ENCODE assay signal across 8 cellular contexts in the genomic region with DNA sequence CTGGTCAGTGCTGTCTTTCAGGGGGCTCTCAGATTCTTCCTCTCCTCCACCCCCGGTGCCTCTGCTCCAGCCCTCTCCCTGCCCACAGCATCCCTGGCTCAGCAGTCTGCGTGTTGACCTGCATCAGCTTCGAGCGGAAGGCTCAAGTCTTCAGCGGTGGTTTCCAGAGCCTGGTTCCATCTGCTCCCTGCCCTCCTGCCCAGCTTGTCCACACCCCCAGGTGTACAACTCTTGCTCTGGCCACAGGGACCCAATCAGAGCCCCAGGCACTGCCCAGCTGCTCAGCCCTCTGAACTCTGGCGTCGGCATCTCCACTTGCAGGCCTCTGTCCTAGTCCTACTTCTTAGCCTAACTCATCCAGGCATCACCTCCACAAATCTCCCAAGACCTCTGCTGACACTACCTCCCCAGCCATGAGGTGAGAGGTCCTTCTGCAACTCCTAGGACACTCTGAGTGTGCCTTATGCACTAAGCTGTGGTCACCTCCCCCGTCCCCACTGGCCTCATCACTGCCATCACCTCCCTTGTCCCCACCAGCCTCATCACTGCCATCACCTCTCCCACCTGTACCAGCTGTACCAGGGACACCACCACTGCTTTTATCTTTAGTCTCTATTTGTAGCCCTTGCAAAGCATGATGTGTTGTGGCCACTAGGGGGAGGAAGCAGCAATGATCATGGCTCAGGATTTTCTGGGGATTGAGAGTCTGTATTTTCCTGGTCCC.
DNase-seq lines count a peak whose midpoint lies in the region; ATAC-seq, FAIRE-seq and TF ChIP-seq lines count a peak whose summit lies in the region.

No MANE protein-coding gene starts in this region.

- no peak for FAIRE-seq in RCC 7860 (lab: Jason Lieb, UNC)

- H3K4me3 ChIP-seq in astrocyte of the cerebellum (ENCODE audit: low read depth, low read length) (no peak overlapping the region), spleen (no peak overlapping the region)

- H3K4me1 ChIP-seq in spleen: no peaks in the 10 kb centered on the region

- ATAC-seq in HG03175 (IDR thresholded peaks at IDR 0.05; ENCODE audit: unreplicated experiment) (peak; percentile 49), HG03457 (IDR thresholded peaks at IDR 0.05; ENCODE audit: unreplicated experiment) (no peak)

- DNase-seq in Daoy (ENCODE audit: low read depth): peak; percentile 58
- DNase-seq in RCC 7860 (ENCODE audit: low spot score): peak; percentile 27
- peak; percentile 28 for DNase-seq in astrocyte of the cerebellum (ENCODE audit: low read depth)
- DNase-seq in hepatic stellate cell (ENCODE audit: low spot score): peak; percentile 81
- DNase-seq in spleen: peak; percentile 50
- DNase-seq in mesenteric fat pad (ENCODE audit: low spot score): no peak

- in situ Hi-C loops in astrocyte of the cerebellum (cut with HindIII; ENCODE audit: low sequenced_read_pairs): no loop called here

- TF ChIP-seq CTCF in astrocyte of the cerebellum (IDR thresholded peaks at IDR 0.05; ENCODE audit: low read depth, low read length, missing control alignments) (peak; percentile 97), spleen (IDR thresholded peaks at IDR 0.05 in 8 of 11, conservative IDR thresholded peaks at IDR 0.05 in 3 of 11) (peak; percentile 37 to 72 (median 59))

- intact Hi-C loops in spleen (cut with DNase I; ENCODE audit: low total_unique reads): no loop called here

- 80 to 87% (median 84%) methylated on average over 8 of the region's 8 CpGs for WGBS in spleen, 5 donors

- no peaks in the 10 kb centered on the region for H3K27me3 ChIP-seq in spleen (replicated peaks in 1 of 7)

- H3K9me3 ChIP-seq in spleen: no peaks in the 10 kb centered on the region

- no peak for TF ChIP-seq POLR2A in spleen (IDR thresholded peaks at IDR 0.05)

- H3K27ac ChIP-seq in spleen: no peak overlapping the region

- H3K36me3 ChIP-seq in spleen: no peaks in the 10 kb centered on the region
